ENCODE assay signal across 25 cellular contexts in the genomic region with DNA sequence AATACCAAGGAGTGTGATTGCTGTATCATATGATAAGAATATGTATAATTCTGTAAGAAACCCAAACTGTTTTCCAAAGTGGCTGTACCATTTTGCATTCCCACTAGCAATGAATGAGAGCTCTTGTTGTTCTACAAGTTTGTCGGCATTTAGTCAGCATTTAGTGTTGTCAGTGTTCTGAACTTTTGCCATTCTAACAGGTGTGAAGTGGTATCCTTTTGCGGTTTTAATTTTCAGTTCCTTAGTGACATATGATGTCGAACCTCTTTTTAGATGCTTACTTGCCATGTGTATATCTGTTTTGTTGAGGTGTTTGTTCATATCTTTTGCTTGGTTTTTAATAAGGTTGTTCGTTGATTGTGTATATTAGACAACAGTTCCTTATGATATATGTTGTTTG.
DNase-seq lines count a peak whose midpoint lies in the region; ATAC-seq, FAIRE-seq and TF ChIP-seq lines count a peak whose summit lies in the region.
"Had no signal": no experiment of that assay in that cellular context is flagged by ENCODE, and none has a peak within 500 bp of the region (broad histone marks: within the 10 kb centered on the region; RNA-seq: fewer than 3 reads in every experiment).

No MANE protein-coding gene starts in this region.

- H3K4me2 ChIP-seq in MM.1S (ENCODE audit: low read depth, low read length) (peak overlapping the region; percentile 18; the same call in 1 of the 2 replicates), OCI-LY1 (ENCODE audit: low read length) (no peak overlapping the region), GM12878 (ENCODE audit: control insufficient read depth, insufficient read depth) (no peak overlapping the region)
- H3K4me2 ChIP-seq: BLaER1 had no signal

- H3K9me3 ChIP-seq in MM.1S (replicated peaks; ENCODE audit: insufficient read depth, low read length) (no peaks in the 10 kb centered on the region), OCI-LY1 (ENCODE audit: low read length) (no peaks in the 10 kb centered on the region), GM12878 (replicated peaks; ENCODE audit: control insufficient read depth, insufficient read depth, low read length) (no peaks in the 10 kb centered on the region)
- H3K9me3 ChIP-seq: BE2C, BLaER1 had no signal

- SMC1A ChIA-PET in GM12878 (lab: Charles Lee; ENCODE audit: uncharacterized antibody, unreplicated experiment) = no interaction called here

- RAD21 ChIA-PET in GM12878 (lab: Charles Lee; ENCODE audit: unreplicated experiment) = no interaction called here

- in situ Hi-C loops in GM12878 (cut with MboI) = no loop called here

- H3K4me3 ChIP-seq in MM.1S (ENCODE audit: low read length) (no peak overlapping the region), OCI-LY1 (ENCODE audit: low read depth, low read length, poor library complexity, severe bottlenecking) (no peak overlapping the region), GM12878 (no peak overlapping the region)
- H3K4me3 ChIP-seq: BLaER1 had no signal

- WGBS in GM12878 (ENCODE audit: insufficient coverage, insufficient replicate concordance, low lambda C conversion rate, missing lambda C conversion rate) = 40% methylated on average over 4 of the region's 4 CpGs

- no peak for TF ChIP-seq EP300 in GM12878 (IDR thresholded peaks at IDR 0.05; ENCODE audit: borderline replicate concordance in 1 of 2, control insufficient read depth in 1 of 2, low read depth in 2 of 2, low read length in 2 of 2)

- H3K36me3 ChIP-seq in MM.1S (replicated peaks; ENCODE audit: insufficient read depth, low read length) (no peaks in the 10 kb centered on the region), OCI-LY1 (ENCODE audit: insufficient read depth, low read length) (no peaks in the 10 kb centered on the region), GM12878 (ENCODE audit: control insufficient read depth in 2 of 2, insufficient read depth in 2 of 2, low read length in 1 of 2) (no peaks in the 10 kb centered on the region)
- H3K36me3 ChIP-seq: BE2C, BLaER1 had no signal

- intact Hi-C loops in GM12878 (cut with micrococcal nuclease; ENCODE audit: unreplicated experiment) = no loop called here

- POLR2A ChIA-PET in GM12878 (lab: Charles Lee) = no interaction called here

- H3K9ac ChIP-seq in MM.1S (ENCODE audit: low read length) (no peak overlapping the region), OCI-LY1 (ENCODE audit: low read length) (no peak overlapping the region), GM12878 (ENCODE audit: control insufficient read depth, insufficient read depth, low read length) (no peak overlapping the region)
- H3K9ac ChIP-seq: BLaER1 had no signal

- DNase-seq in MM.1S = peak; percentile 74
- DNase-seq in GM12878 (ENCODE audit: low read depth, low spot score) = no peak
- DNase-seq in amygdala (lab: John Stamatoyannopoulos, UW) = no peak
- DNase-seq: 8988T; ACHN; BE2C; C1 segment of cervical spinal cord; CD4-positive, alpha-beta memory T cell; CD4-positive, CD25-positive, alpha-beta regulatory T cell; CD8-positive, alpha-beta memory T cell; COR-L47; DMS 273 treated with DMSO at 0.1 percent for 48 hours; DMS153; DMS53; DMS79; DND-41; EL; GDM1 had no signal

- H3K27me3 ChIP-seq in MM.1S (replicated peaks; ENCODE audit: insufficient read depth, low read length) (no peaks in the 10 kb centered on the region), OCI-LY1 (ENCODE audit: insufficient read depth, low read length) (no peaks in the 10 kb centered on the region), GM12878 (replicated peaks in 1 of 2; ENCODE audit: control insufficient read depth in 2 of 2, insufficient read depth in 2 of 2, low read length in 1 of 2) (no peaks in the 10 kb centered on the region)
- H3K27me3 ChIP-seq: BE2C, BLaER1 had no signal

- H3K4me1 ChIP-seq in MM.1S (ENCODE audit: low read length) (peaks cover 14% of the 10 kb centered on the region; the same call in 1 of the 2 replicates), OCI-LY1 (ENCODE audit: insufficient read depth, low read length, severe bottlenecking) (peaks cover 48% of the 10 kb centered on the region), GM12878 (ENCODE audit: control insufficient read depth, insufficient read depth, low read length) (no peaks in the 10 kb centered on the region)
- H3K4me1 ChIP-seq: BE2C, BLaER1 had no signal

- H3K27ac ChIP-seq in MM.1S (ENCODE audit: low read length) (peak overlapping the region; percentile 54; the same call in 1 of the 2 replicates), OCI-LY1 (ENCODE audit: low read depth, low read length, poor library complexity, severe bottlenecking) (peak overlapping the region; percentile 47), GM12878 (ENCODE audit: control insufficient read depth, insufficient read depth) (no peak overlapping the region)
- H3K27ac ChIP-seq: BLaER1 had no signal

- H3F3A ChIP-seq in MM.1S (ENCODE audit: insufficient read depth, low read length) (no peaks in the 10 kb centered on the region), OCI-LY1 (ENCODE audit: insufficient read depth, low read length) (no peaks in the 10 kb centered on the region)

- no peak for FAIRE-seq in GM12878 (lab: Jason Lieb, UNC)
- FAIRE-seq: A204.1, GM12892, GM18507 had no signal

- TF ChIP-seq RAD21 in GM12878 (IDR thresholded peaks at IDR 0.05; ENCODE audit: insufficient read depth, low read depth, low read length) = no peak

- TF ChIP-seq POLR2A in GM12878 (IDR thresholded peaks at IDR 0.05; ENCODE audit: low read depth, low read length) = no peak

- H2AFZ ChIP-seq in MM.1S (ENCODE audit: low read length) (no peak overlapping the region), OCI-LY1 (ENCODE audit: low read length) (no peak overlapping the region), GM12878 (ENCODE audit: control insufficient read depth, low read depth, low read length) (no peak overlapping the region)

- CTCF ChIA-PET in GM12878 (lab: Yijun Ruan, JAX) = interaction anchor here (1.5 kb wide), 1 partner anchor 163 kb away, joined by 5 read pairs; no protein-coding TSS in a partner anchor

- H3K9me2 ChIP-seq in MM.1S (replicated peaks; ENCODE audit: insufficient read depth, low read length) (no peaks in the 10 kb centered on the region), OCI-LY1 (ENCODE audit: low read depth, low read length) (no peaks in the 10 kb centered on the region)

- no TSS peak for BruUV-seq in GM12878 (replicated peaks; lab: Mats Ljungman, UMichigan)

- ATAC-seq in GM12878 (peak; percentile 51), HG03039 (IDR thresholded peaks at IDR 0.05; ENCODE audit: unreplicated experiment) (no peak), HG02610 (IDR thresholded peaks at IDR 0.05; ENCODE audit: unreplicated experiment) (no peak)

- H4K20me1 ChIP-seq in MM.1S (ENCODE audit: insufficient read depth, low read length) = no peaks in the 10 kb centered on the region
- no peaks in the 10 kb centered on the region for H4K20me1 ChIP-seq in OCI-LY1 (ENCODE audit: insufficient read depth, low read length)
- no peaks in the 10 kb centered on the region for H4K20me1 ChIP-seq in GM12878 (ENCODE audit: control insufficient read depth, insufficient read depth)
- H4K20me1 ChIP-seq: BLaER1 had no signal

- TF ChIP-seq CTCF in MM.1S (IDR thresholded peaks at IDR 0.05; ENCODE audit: low read length) (no peak), OCI-LY1 (IDR thresholded peaks at IDR 0.05; ENCODE audit: low read length) (no peak), GM12878 (IDR thresholded peaks at IDR 0.05 in 2 of 3, conservative IDR thresholded peaks at IDR 0.05 in 1 of 3; ENCODE audit: control insufficient read depth in 2 of 3, extremely low read depth in 1 of 3, insufficient read depth in 1 of 3, low read depth in 3 of 3, low read length in 3 of 3) (no peak)

- H3K79me2 ChIP-seq in MM.1S (ENCODE audit: low read length) (no peaks in the 10 kb centered on the region), OCI-LY1 (ENCODE audit: insufficient read depth, low read length) (no peaks in the 10 kb centered on the region), GM12878 (ENCODE audit: control insufficient read depth, insufficient read depth, low read length) (no peaks in the 10 kb centered on the region)

TF ChIP-seq in GM12878, 131 proteins besides CTCF, POLR2A, EP300 and RAD21 (continues in another document):
- TF ChIP-seq ATF7 (IDR thresholded peaks at IDR 0.05; ENCODE audit: low read depth) (no peak), WRNIP1 (IDR thresholded peaks at IDR 0.05; ENCODE audit: borderline replicate concordance, low read depth, low read length) (no peak)
- TF ChIP-seq, protein P1, sequence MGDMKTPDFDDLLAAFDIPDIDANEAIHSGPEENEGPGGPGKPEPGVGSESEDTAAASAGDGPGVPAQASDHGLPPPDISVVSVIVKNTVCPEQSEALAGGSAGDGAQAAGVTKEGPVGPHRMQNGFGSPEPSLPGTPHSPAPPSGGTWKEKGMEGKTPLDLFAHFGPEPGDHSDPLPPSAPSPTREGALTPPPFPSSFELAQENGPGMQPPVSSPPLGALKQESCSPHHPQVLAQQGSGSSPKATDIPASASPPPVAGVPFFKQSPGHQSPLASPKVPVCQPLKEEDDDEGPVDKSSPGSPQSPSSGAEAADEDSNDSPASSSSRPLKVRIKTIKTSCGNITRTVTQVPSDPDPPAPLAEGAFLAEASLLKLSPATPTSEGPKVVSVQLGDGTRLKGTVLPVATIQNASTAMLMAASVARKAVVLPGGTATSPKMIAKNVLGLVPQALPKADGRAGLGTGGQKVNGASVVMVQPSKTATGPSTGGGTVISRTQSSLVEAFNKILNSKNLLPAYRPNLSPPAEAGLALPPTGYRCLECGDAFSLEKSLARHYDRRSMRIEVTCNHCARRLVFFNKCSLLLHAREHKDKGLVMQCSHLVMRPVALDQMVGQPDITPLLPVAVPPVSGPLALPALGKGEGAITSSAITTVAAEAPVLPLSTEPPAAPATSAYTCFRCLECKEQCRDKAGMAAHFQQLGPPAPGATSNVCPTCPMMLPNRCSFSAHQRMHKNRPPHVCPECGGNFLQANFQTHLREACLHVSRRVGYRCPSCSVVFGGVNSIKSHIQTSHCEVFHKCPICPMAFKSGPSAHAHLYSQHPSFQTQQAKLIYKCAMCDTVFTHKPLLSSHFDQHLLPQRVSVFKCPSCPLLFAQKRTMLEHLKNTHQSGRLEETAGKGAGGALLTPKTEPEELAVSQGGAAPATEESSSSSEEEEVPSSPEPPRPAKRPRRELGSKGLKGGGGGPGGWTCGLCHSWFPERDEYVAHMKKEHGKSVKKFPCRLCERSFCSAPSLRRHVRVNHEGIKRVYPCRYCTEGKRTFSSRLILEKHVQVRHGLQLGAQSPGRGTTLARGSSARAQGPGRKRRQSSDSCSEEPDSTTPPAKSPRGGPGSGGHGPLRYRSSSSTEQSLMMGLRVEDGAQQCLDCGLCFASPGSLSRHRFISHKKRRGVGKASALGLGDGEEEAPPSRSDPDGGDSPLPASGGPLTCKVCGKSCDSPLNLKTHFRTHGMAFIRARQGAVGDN (IDR thresholded peaks at IDR 0.05) = no peak
